Comparison of ENCODE assay signal across 8 cellular contexts in the genomic region with DNA sequence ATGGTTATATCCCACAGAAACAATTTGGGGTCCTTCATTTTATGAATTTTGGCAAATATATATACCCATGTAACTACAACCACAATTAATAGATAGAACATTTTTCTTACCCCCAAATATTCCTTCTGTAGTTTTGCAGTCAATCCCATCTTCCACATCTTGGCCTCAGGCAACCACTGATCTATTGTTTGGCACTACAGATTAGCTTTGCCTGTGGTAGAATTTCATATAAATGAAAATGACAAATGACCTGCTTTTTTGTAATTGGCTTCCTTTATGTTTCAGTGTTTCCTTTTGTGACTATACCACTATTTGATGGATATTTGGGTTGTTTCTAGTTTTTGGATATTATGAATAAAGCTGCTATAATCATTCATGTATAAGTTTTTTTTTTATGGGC.
"Had no signal": no experiment of that assay in that cellular context is flagged by ENCODE, and none has a peak within 500 bp of the region (broad histone marks: within the 10 kb centered on the region; RNA-seq: fewer than 3 reads in every experiment).

No MANE protein-coding gene starts in this region.

- H3K4me3 ChIP-seq: GM23338 had no signal

- H3K27ac Mint-ChIP-seq: GM23338, HFFc6, IgD-negative memory B cell had no signal

- H3K4me3 Mint-ChIP-seq: GM23338, HFFc6, IgD-negative memory B cell had no signal

- DNase-seq: H7, HCEC 1CT, HFFc6, KBM-7 had no signal

- H3K27me3 Mint-ChIP-seq: IgD-negative memory B cell had no signal

- H3K9me3 Mint-ChIP-seq: HFFc6, IgD-negative memory B cell had no signal

- ATAC-seq: GM23338, HepG2 had no signal

- FAIRE-seq: H1, HepG2 had no signal

- H3K4me1 Mint-ChIP-seq: GM23338 had no signal
